Comparison of ENCODE assay signal across 19 cellular contexts in the genomic region with DNA sequence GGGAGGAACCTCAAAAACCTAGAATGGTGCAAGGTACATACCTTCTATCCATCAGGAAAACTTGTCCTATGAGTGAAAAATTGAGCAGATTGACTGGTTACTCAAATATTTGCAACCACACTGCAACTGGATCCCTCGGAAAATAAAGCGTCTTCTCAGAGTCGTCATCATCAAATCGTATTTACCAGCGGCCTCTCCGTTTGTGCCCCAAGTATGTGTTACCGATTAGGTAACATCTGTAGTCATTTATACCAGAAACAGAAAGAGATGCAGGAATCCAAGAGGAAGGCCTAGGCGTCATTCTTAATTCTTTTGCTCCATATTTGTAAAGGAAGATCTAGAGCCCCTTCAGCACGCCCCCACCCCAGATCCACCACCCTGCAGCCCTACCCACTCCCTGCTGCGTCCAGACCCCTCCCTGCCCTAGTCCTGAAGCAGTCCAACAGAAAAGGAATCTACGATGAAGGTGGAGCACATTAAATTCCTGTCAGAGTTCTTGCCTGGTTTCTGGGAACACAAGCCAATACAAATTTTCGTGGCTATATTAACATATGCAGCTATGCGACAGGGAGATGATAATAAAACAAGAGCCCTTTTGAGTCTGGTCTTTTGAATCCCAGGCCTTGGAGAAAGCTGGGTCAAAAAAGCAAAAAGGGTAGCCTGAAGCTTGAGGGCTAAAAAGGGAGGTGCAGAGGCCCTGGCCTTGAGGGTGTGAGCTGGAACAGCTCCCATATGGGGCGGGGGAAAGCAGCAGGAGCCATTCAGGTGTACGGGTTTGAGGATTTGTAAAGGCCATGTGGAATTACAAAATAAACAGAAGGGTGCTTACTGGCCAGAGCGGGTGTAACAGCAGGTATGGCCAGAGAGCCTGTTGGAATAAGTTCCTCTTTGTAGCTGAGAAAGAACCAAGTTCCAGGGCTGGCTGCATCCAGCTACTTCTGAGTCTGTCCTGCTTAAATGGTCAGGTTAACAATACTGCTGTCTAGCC.
DNase-seq lines count a peak whose midpoint lies in the region; ATAC-seq, FAIRE-seq and TF ChIP-seq lines count a peak whose summit lies in the region.
"Had no signal": no experiment of that assay in that cellular context is flagged by ENCODE, and none has a peak within 500 bp of the region (broad histone marks: within the 10 kb centered on the region; RNA-seq: fewer than 3 reads in every experiment).

No MANE protein-coding gene starts in this region.

- ATAC-seq in WTC11 (peak; percentile 92), left colon (peak; percentile 59), GM21723 (IDR thresholded peaks at IDR 0.05; ENCODE audit: unreplicated experiment) (no peak)
- ATAC-seq: foreskin keratinocyte had no signal

- no peaks in the 10 kb centered on the region for H3K27me3 ChIP-seq in thyroid gland
- H3K27me3 ChIP-seq: foreskin keratinocyte, testis had no signal

- H3K4me3 Mint-ChIP-seq in WTC11, result no peak overlapping the region
- H3K4me3 Mint-ChIP-seq: CD4-positive, alpha-beta memory T cell had no signal

- 64 to 74% methylated on average over 16 of the region's 16 CpGs for whole genome bisulfite sequencing in thyroid gland, 2 donors

- H3K4me3 ChIP-seq in thyroid gland (replicated peaks in 1 of 3) (no peak overlapping the region), kidney (ENCODE audit: low read length in 2 of 2) (no peak overlapping the region)
- H3K4me3 ChIP-seq: left ventricle myocardium inferior, smooth muscle cell, testis had no signal

- H3K4me1 ChIP-seq in thyroid gland (peaks cover 15% of the 10 kb centered on the region in 2 donors), kidney (ENCODE audit: control insufficient read depth in 1 of 2, insufficient read depth in 1 of 2, low read depth in 1 of 2, low read length in 2 of 2) (no peaks in the 10 kb centered on the region)
- H3K4me1 ChIP-seq: foreskin keratinocyte, parathyroid adenoma, testis had no signal

- no peak overlapping the region for H3K9ac ChIP-seq in kidney (ENCODE audit: low read length in 2 of 2)
- H3K9ac ChIP-seq: parathyroid adenoma had no signal

- intact Hi-C loops in left colon (cut with DNase I, micrococcal nuclease), result no loop called here
- intact Hi-C loops in thyroid gland (cut with DNase I), result no loop called here
- intact Hi-C loops in head of caudate nucleus (cut with DNase I), result no loop called here
- intact Hi-C loops in kidney (cut with DNase I), result no loop called here

- peaks cover 58% of the 10 kb centered on the region for H3K4me1 Mint-ChIP-seq in WTC11
- H3K4me1 Mint-ChIP-seq: CD4-positive, alpha-beta memory T cell had no signal

- DNase-seq in NCI-H146 (lab: John Stamatoyannopoulos, UW) (peak; percentile 26), NCI-H146 treated with DMSO at 0.1 percent for 48 hours (lab: John Stamatoyannopoulos, UW; ENCODE audit: unreplicated experiment) (no peak), WTC11 (ENCODE audit: low spot score) (peak; percentile 29), left colon (no peak), thyroid gland (peak; percentile 78 to 81), head of caudate nucleus (no peak), kidney (no peak)
- DNase-seq: activated CD4-positive, alpha-beta T cell treated with anti-CD3 and anti-CD28 coated beads for 1 hour; CD4-positive, alpha-beta memory T cell; foreskin keratinocyte; left ventricle myocardium inferior; NCI-H1694 treated with DMSO at 0.1 percent for 48 hours; SHP77 treated with DMSO at 0.1 percent for 48 hours; testis had no signal

- FAIRE-seq in kidney (lab: Jason Lieb, UNC), result no peak
- FAIRE-seq: A204.1, endometrium had no signal

- H3K27me3 Mint-ChIP-seq in WTC11 (ENCODE audit: low read depth), result no peaks in the 10 kb centered on the region
- H3K27me3 Mint-ChIP-seq: CD4-positive, alpha-beta memory T cell had no signal

- H3K27ac ChIP-seq in thyroid gland (peak overlapping the region in 2 of 3 donors; percentile 19 to 34), kidney (ENCODE audit: low read depth in 2 of 2, low read length in 2 of 2) (no peak overlapping the region)
- H3K27ac ChIP-seq: foreskin keratinocyte, left ventricle myocardium inferior, parathyroid adenoma, testis had no signal

- H3K9me3 ChIP-seq in thyroid gland (no peaks in the 10 kb centered on the region), kidney (ENCODE audit: control insufficient read depth in 1 of 2, low read length in 2 of 2) (no peaks in the 10 kb centered on the region)
- H3K9me3 ChIP-seq: left ventricle myocardium inferior, testis had no signal

- no peak for TF ChIP-seq CTCF in WTC11 (IDR thresholded peaks at IDR 0.05)
- TF ChIP-seq CTCF in thyroid gland (IDR thresholded peaks at IDR 0.05), result no peak
- no peak for TF ChIP-seq CTCF in kidney (IDR thresholded peaks at IDR 0.05; ENCODE audit: borderline replicate concordance, extremely low read depth, insufficient read depth)

- peak overlapping the region; percentile 63 for H3K27ac Mint-ChIP-seq in WTC11
- H3K27ac Mint-ChIP-seq: CD4-positive, alpha-beta memory T cell had no signal

- H3K9me3 Mint-ChIP-seq in WTC11, result no peaks in the 10 kb centered on the region
- H3K9me3 Mint-ChIP-seq: CD4-positive, alpha-beta memory T cell had no signal

- CTCF ChIA-PET in WTC11 (lab: Charles Lee), result interaction anchor here (0.8 to 1.0 kb wide), 3 partner anchors 9 to 27 kb away, joined by 3 to 5 read pairs (median 3); no protein-coding TSS in a partner anchor

- H3K36me3 ChIP-seq in thyroid gland (no peaks in the 10 kb centered on the region), kidney (ENCODE audit: control insufficient read depth in 1 of 2, insufficient read depth in 2 of 2, low read length in 2 of 2) (peaks cover 0 to 8% of the 10 kb centered on the region in 2 donors)
- H3K36me3 ChIP-seq: left ventricle myocardium inferior had no signal

- POLR2A ChIA-PET in WTC11 (lab: Charles Lee), result interaction anchor here (0.6 kb wide), 1 partner anchor 56 kb away, joined by 4 read pairs; no protein-coding TSS in a partner anchor

- peak in 1 of 2 donors; percentile 61 for TF ChIP-seq POLR2A in thyroid gland (IDR thresholded peaks at IDR 0.05)

- peaks cover 16% of the 10 kb centered on the region for H3K36me3 Mint-ChIP-seq in WTC11

TF ChIP-seq in WTC11, 78 proteins besides CTCF, POLR2A, EP300 and RAD21:
- no peak for TF ChIP-seq ZNF416 (CRISPR knock-in tag; IDR thresholded peaks at IDR 0.05)
- TF ChIP-seq, protein P1, sequence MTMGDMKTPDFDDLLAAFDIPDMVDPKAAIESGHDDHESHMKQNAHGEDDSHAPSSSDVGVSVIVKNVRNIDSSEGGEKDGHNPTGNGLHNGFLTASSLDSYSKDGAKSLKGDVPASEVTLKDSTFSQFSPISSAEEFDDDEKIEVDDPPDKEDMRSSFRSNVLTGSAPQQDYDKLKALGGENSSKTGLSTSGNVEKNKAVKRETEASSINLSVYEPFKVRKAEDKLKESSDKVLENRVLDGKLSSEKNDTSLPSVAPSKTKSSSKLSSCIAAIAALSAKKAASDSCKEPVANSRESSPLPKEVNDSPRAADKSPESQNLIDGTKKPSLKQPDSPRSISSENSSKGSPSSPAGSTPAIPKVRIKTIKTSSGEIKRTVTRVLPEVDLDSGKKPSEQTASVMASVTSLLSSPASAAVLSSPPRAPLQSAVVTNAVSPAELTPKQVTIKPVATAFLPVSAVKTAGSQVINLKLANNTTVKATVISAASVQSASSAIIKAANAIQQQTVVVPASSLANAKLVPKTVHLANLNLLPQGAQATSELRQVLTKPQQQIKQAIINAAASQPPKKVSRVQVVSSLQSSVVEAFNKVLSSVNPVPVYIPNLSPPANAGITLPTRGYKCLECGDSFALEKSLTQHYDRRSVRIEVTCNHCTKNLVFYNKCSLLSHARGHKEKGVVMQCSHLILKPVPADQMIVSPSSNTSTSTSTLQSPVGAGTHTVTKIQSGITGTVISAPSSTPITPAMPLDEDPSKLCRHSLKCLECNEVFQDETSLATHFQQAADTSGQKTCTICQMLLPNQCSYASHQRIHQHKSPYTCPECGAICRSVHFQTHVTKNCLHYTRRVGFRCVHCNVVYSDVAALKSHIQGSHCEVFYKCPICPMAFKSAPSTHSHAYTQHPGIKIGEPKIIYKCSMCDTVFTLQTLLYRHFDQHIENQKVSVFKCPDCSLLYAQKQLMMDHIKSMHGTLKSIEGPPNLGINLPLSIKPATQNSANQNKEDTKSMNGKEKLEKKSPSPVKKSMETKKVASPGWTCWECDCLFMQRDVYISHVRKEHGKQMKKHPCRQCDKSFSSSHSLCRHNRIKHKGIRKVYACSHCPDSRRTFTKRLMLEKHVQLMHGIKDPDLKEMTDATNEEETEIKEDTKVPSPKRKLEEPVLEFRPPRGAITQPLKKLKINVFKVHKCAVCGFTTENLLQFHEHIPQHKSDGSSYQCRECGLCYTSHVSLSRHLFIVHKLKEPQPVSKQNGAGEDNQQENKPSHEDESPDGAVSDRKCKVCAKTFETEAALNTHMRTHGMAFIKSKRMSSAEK (CRISPR knock-in tag; IDR thresholded peaks at IDR 0.05; ENCODE audit: borderline replicate concordance), result no peak
- 0 out of 2 replicates have a peak, but pooled peaks have one; percentile 13 for TF ChIP-seq TEAD1 (CRISPR knock-in tag; IDR thresholded peaks at IDR 0.05)
- TF ChIP-seq, protein P2, sequence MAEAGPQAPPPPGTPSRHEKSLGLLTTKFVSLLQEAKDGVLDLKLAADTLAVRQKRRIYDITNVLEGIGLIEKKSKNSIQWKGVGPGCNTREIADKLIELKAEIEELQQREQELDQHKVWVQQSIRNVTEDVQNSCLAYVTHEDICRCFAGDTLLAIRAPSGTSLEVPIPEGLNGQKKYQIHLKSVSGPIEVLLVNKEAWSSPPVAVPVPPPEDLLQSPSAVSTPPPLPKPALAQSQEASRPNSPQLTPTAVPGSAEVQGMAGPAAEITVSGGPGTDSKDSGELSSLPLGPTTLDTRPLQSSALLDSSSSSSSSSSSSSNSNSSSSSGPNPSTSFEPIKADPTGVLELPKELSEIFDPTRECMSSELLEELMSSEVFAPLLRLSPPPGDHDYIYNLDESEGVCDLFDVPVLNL (CRISPR knock-in tag; IDR thresholded peaks at IDR 0.05; ENCODE audit: borderline replicate concordance, low read depth), result no peak

Comparison
In these comparisons a context has a peak if more than half of its experiments do, and no peak if none do; other contexts are left out.
1. DNase-seq: peak in NCI-H146 (single experiment), WTC11 (single experiment) and thyroid gland (2 of 2); none in NCI-H146 treated with DMSO at 0.1 percent for 48 hours (single experiment), left colon (0 of 2), head of caudate nucleus (0 of 42) and kidney (single experiment).
2. H3K27ac ChIP-seq: peak in thyroid gland (2 of 3); none in kidney (0 of 2).